In the genomic region with DNA sequence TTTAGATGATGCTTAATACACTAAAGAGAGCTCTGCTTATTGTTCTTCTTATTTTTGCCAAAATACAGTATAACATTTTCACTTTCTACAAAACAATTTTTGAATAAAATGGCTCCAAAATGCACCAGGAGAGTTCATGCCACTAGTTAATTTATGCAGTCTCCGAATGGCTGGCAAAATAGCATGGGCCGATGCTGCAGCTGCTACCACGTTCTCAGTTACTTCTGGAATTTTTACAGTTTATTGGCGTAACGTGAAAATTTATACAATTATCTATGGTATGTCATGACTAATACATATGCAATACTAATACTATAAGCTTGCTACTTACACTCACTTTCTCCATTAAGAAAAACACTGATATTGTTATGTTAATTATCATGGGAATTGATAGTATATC, we compare ENCODE assay signal across 30 cellular contexts.
"Had no signal": no experiment of that assay in that cellular context is flagged by ENCODE, and none has a peak within 500 bp of the region (broad histone marks: within the 10 kb centered on the region; RNA-seq: fewer than 3 reads in every experiment).

No MANE protein-coding gene starts in this region.

- H3K4me3 ChIP-seq: neural progenitor cell, ovary, psoas muscle, right lobe of liver, sigmoid colon, suprapubic skin, testis, tibial artery, transverse colon, upper lobe of right lung, uterus had no signal

- H3K9me3 ChIP-seq: ovary, psoas muscle, right lobe of liver, sigmoid colon, suprapubic skin, testis, tibial artery, transverse colon, upper lobe of right lung, uterus had no signal

- H3K27me3 Mint-ChIP-seq: naive thymus-derived CD8-positive, alpha-beta T cell; natural killer cell treated with Interleukin-12 subunit alpha and Interleukin-12 subunit beta and Interleukin-15 and Interleukin-18, amount 100 ng/mL, for 72 hours; progenitor cell of endocrine pancreas; stimulated activated memory B cell treated with anti-CD40 and anti-IgM and Interleukin-4, amounts not matched to agents 10 μg/mL and 1 μg/mL and 100 μg/mL, for 72 hours; stimulated activated naive CD8-positive, alpha-beta T cell treated with anti-CD3 and anti-CD28 coated beads, Interleukin-15, amount 100 ng/mL, for 72 hours; type B pancreatic cell had no signal

- DNase-seq: naive thymus-derived CD8-positive, alpha-beta T cell; occipital lobe; ovary; posterior cingulate gyrus; psoas muscle; right cardiac atrium; right lobe of liver; sigmoid colon; small intestine; stimulated activated CD4-positive, alpha-beta T cell treated with anti-CD3 and anti-CD28 coated beads, Interleukin-15, amount 100 ng/mL, for 24 hours; stimulated activated CD4-positive, alpha-beta T cell treated with anti-CD3 and anti-CD28 coated beads, Interleukin-2, amount 100 ng/mL, for 24 hours; stimulated activated CD4-positive, alpha-beta T cell treated with anti-CD3 and anti-CD28 coated beads, Interleukin-2, amount 100 ng/mL, for 48 hours; stimulated activated CD4-positive, alpha-beta T cell treated with anti-CD3 and anti-CD28 coated beads, Interleukin-4, amount 100 ng/mL, for 4 hours; stimulated activated CD8-positive, alpha-beta memory T cell treated with anti-CD3 and anti-CD28 coated beads, Interleukin-4, amount 100 ng/mL, for 48 hours; stimulated activated naive CD4-positive, alpha-beta T cell; stimulated activated naive CD8-positive, alpha-beta T cell treated with anti-CD3 and anti-CD28 coated beads, Interleukin-15, amount 100 ng/mL, for 72 hours; stimulated activated naive CD8-positive, alpha-beta T cell treated with anti-CD3 and anti-CD28 coated beads, Interleukin-15, Interleukin-2, amounts not matched to agents 100 U/mL and 50 U/mL, for 24 hours; substantia nigra; testis; tibial artery; transverse colon; upper lobe of right lung; uterus had no signal

- H3K36me3 Mint-ChIP-seq: naive thymus-derived CD8-positive, alpha-beta T cell; neural progenitor cell; stimulated activated memory B cell treated with anti-CD40 and anti-IgM and Interleukin-4, amounts not matched to agents 10 μg/mL and 1 μg/mL and 100 μg/mL, for 72 hours; type B pancreatic cell had no signal

- H3K4me3 Mint-ChIP-seq: naive thymus-derived CD8-positive, alpha-beta T cell; natural killer cell treated with Interleukin-12 subunit alpha and Interleukin-12 subunit beta and Interleukin-15 and Interleukin-18, amount 100 ng/mL, for 72 hours; neural progenitor cell; stimulated activated memory B cell treated with anti-CD40 and anti-IgM and Interleukin-4, amounts not matched to agents 10 μg/mL and 1 μg/mL and 100 μg/mL, for 72 hours; stimulated activated naive CD8-positive, alpha-beta T cell treated with anti-CD3 and anti-CD28 coated beads, Interleukin-15, amount 100 ng/mL, for 72 hours; type B pancreatic cell had no signal

- H3K27ac ChIP-seq: neural progenitor cell, ovary, parathyroid adenoma, psoas muscle, right lobe of liver, sigmoid colon, suprapubic skin, testis, tibial artery, transverse colon, upper lobe of right lung, uterus had no signal

- H3K4me1 Mint-ChIP-seq: naive thymus-derived CD8-positive, alpha-beta T cell; neural progenitor cell; stimulated activated memory B cell treated with anti-CD40 and anti-IgM and Interleukin-4, amounts not matched to agents 10 μg/mL and 1 μg/mL and 100 μg/mL, for 72 hours; stimulated activated naive CD8-positive, alpha-beta T cell treated with anti-CD3 and anti-CD28 coated beads, Interleukin-15, amount 100 ng/mL, for 72 hours had no signal

- H3K9me3 Mint-ChIP-seq: natural killer cell treated with Interleukin-12 subunit alpha and Interleukin-12 subunit beta and Interleukin-15 and Interleukin-18, amount 100 ng/mL, for 72 hours; neural progenitor cell; stimulated activated naive CD8-positive, alpha-beta T cell treated with anti-CD3 and anti-CD28 coated beads, Interleukin-15, amount 100 ng/mL, for 72 hours; type B pancreatic cell had no signal

- H3K27ac Mint-ChIP-seq: naive thymus-derived CD8-positive, alpha-beta T cell; natural killer cell treated with Interleukin-12 subunit alpha and Interleukin-12 subunit beta and Interleukin-15 and Interleukin-18, amount 100 ng/mL, for 72 hours; neural progenitor cell; progenitor cell of endocrine pancreas; stimulated activated memory B cell treated with anti-CD40 and anti-IgM and Interleukin-4, amounts not matched to agents 10 μg/mL and 1 μg/mL and 100 μg/mL, for 72 hours; stimulated activated naive CD8-positive, alpha-beta T cell treated with anti-CD3 and anti-CD28 coated beads, Interleukin-15, amount 100 ng/mL, for 72 hours; type B pancreatic cell had no signal

- H3K4me1 ChIP-seq: neural progenitor cell, parathyroid adenoma, psoas muscle, right lobe of liver, sigmoid colon, suprapubic skin, testis, tibial artery, transverse colon, upper lobe of right lung, uterus had no signal

- H3K36me3 ChIP-seq: neural progenitor cell, ovary, right lobe of liver, sigmoid colon, suprapubic skin, tibial artery, transverse colon, upper lobe of right lung, uterus had no signal

- FAIRE-seq: small intestine had no signal

- H3K27me3 ChIP-seq: neural progenitor cell, ovary, right lobe of liver, sigmoid colon, suprapubic skin, testis, tibial artery, transverse colon, upper lobe of right lung, uterus had no signal
